ENCODE assay signal across 35 cellular contexts in genomic region chr11:105108247-105108646, GRCh38. TPM values are rescaled to one million over a fixed set of nuclear protein-coding genes. Genes with fewer than 3 reads are reported as not detected.
"Had no signal": no experiment of that assay in that cellular context is flagged by ENCODE, and none has a peak within 500 bp of the region (broad histone marks: within the 10 kb centered on the region; RNA-seq: fewer than 3 reads in every experiment).

No MANE protein-coding gene starts in this region.

- H3K9me3 Mint-ChIP-seq: stimulated activated effector memory CD8-positive, alpha-beta T cell treated with anti-CD3 and anti-CD28 coated beads, Interleukin-12 subunit alpha, Interleukin-12 subunit beta, amount 100 ng/mL, for 72 hours; stimulated activated naive CD8-positive, alpha-beta T cell treated with anti-CD3 and anti-CD28 coated beads, Interleukin-15, Interleukin-2, amounts not matched to agents 100 ng/mL and 50 ng/mL, for 24 hours had no signal

- ATAC-seq: activated CD8-positive, alpha-beta T cell treated with anti-CD3 and anti-CD28 coated beads, Interleukin-2, amount 10 ng/mL, durations not matched to agents 7 days and 5 days; left cardiac atrium; pancreas had no signal

- H3K36me3 ChIP-seq: pancreas, prostate gland, sigmoid colon, upper lobe of left lung had no signal

- H3K36me3 Mint-ChIP-seq: activated naive CD8-positive, alpha-beta T cell; brain; naive B cell; stimulated activated effector memory CD8-positive, alpha-beta T cell treated with anti-CD3 and anti-CD28 coated beads, Interleukin-12 subunit alpha, Interleukin-12 subunit beta, amount 100 ng/mL, for 72 hours had no signal

- H3K4me3 Mint-ChIP-seq: activated CD4-positive, alpha-beta T cell treated with anti-CD3 and anti-CD28 coated beads for 36 hours; activated CD8-positive, alpha-beta T cell treated with anti-CD3 and anti-CD28 coated beads, Interleukin-2, amount 10 ng/mL, durations not matched to agents 7 days and 5 days; activated naive CD8-positive, alpha-beta T cell; brain; naive B cell; stimulated activated naive CD8-positive, alpha-beta T cell treated with anti-CD3 and anti-CD28 coated beads, Interleukin-15, Interleukin-2, amounts not matched to agents 100 ng/mL and 50 ng/mL, for 24 hours; T-helper 2 cell treated with Interferon-gamma antibody and Interleukin-4, amounts not matched to agents 5 μg/mL and 100 μg/mL, for 36 hours had no signal

- H3K27ac ChIP-seq: coronary artery, dorsolateral prefrontal cortex, pancreas, prostate gland, sigmoid colon, upper lobe of left lung had no signal

- H3K4me1 ChIP-seq: pancreas, prostate gland, sigmoid colon had no signal

- H3K27me3 Mint-ChIP-seq: brain had no signal

- H3K9me3 ChIP-seq: pancreas, prostate gland, sigmoid colon, upper lobe of left lung had no signal

- H3K27ac Mint-ChIP-seq: activated CD4-positive, alpha-beta T cell treated with anti-CD3 and anti-CD28 coated beads for 36 hours; activated CD8-positive, alpha-beta T cell treated with anti-CD3 and anti-CD28 coated beads, Interleukin-2, amount 10 ng/mL, durations not matched to agents 7 days and 5 days; activated naive CD8-positive, alpha-beta T cell; activated T-cell treated with anti-CD3 and anti-CD28 coated beads, Interleukin-2, amount 50 U/mL, for 72 hours; brain; naive B cell; stimulated activated naive CD8-positive, alpha-beta T cell treated with anti-CD3 and anti-CD28 coated beads, Interleukin-15, Interleukin-2, amounts not matched to agents 100 ng/mL and 50 ng/mL, for 24 hours; T-helper 2 cell treated with Interferon-gamma antibody and Interleukin-4, amounts not matched to agents 5 μg/mL and 100 μg/mL, for 36 hours had no signal

- H3K27me3 ChIP-seq: pancreas, sigmoid colon, upper lobe of left lung had no signal

- H3K4me3 ChIP-seq: coronary artery, dorsolateral prefrontal cortex, pancreas, prostate gland, sigmoid colon, upper lobe of left lung had no signal

- DNase-seq: activated CD4-positive, alpha-beta T cell treated with anti-CD3 and anti-CD28 coated beads for 36 hours; activated CD4-positive, CD25-positive, alpha-beta regulatory T cell; activated CD8-positive, alpha-beta T cell treated with anti-CD3 and anti-CD28 coated beads, Interleukin-2, amount 10 ng/mL, durations not matched to agents 7 days and 5 days; activated naive CD4-positive, alpha-beta T cell; activated T-cell treated with anti-CD3 and anti-CD28 coated beads for 4 hours; activated T-cell treated with anti-CD3 and anti-CD28 coated beads, Interleukin-2, amount 50 U/mL, for 72 hours; anterior cingulate cortex; dorsolateral prefrontal cortex; effector memory CD4-positive, alpha-beta T cell; foreskin fibroblast; head of caudate nucleus; hippocampal formation; left cardiac atrium; naive B cell; pancreas; sigmoid colon; small intestine; stimulated activated CD4-positive, alpha-beta T cell treated with anti-CD3 and anti-CD28 coated beads, Interleukin-4, amount 100 ng/mL, for 24 hours; substantia nigra; T-helper 1 cell; upper lobe of left lung had no signal

RNA-seq across cellular contexts. Expression of gene CARD18, which starts 31.3 kb away (rescaled TPM):
- total RNA-seq: activated CD4-positive, alpha-beta T cell treated with anti-CD3 and anti-CD28 coated beads for 36 hours; activated CD8-positive, alpha-beta T cell treated with anti-CD3 and anti-CD28 coated beads, Interleukin-2, amount 10 ng/mL, durations not matched to agents 7 days and 5 days; activated T-cell treated with anti-CD3 and anti-CD28 coated beads, Interleukin-2, amount 50 U/mL, for 72 hours; cardiac septum; cerebellum; endothelial cell of umbilical vein; left cardiac atrium; mesenteric fat pad; mucosa of gallbladder; pancreas; prostate gland; sigmoid colon; upper lobe of left lung had no signal
- polyA plus RNA-seq: adipose tissue, endothelial cell of umbilical vein, neural cell, sigmoid colon, small intestine had no signal
